10 cellular contexts compared by ENCODE assay signal in genomic region chr19:2428756-2429711, GRCh38. TPM values are rescaled to one million over a fixed set of nuclear protein-coding genes. Genes with fewer than 3 reads are reported as not detected.
A peak's percentile ranks its signal among the peaks of the same experiment; 100 is the strongest.
DNase-seq lines count a peak whose midpoint lies in the region; ATAC-seq, FAIRE-seq and TF ChIP-seq lines count a peak whose summit lies in the region.
"Had no signal": no experiment of that assay in that cellular context is flagged by ENCODE, and none has a peak within 500 bp of the region (broad histone marks: within the 10 kb centered on the region; RNA-seq: fewer than 3 reads in every experiment).

No MANE protein-coding gene starts in this region.

- H3K9me3 ChIP-seq in CD4-positive, CD25-positive, alpha-beta regulatory T cell (ENCODE audit: control insufficient read depth in 2 of 2, low read length in 2 of 2), result no peaks in the 10 kb centered on the region
- no peaks in the 10 kb centered on the region for H3K9me3 ChIP-seq in HEK293 (ENCODE audit: control insufficient read depth, insufficient read depth, low read depth, low read length)
- H3K9me3 ChIP-seq in H1 (ENCODE audit: insufficient read depth in 2 of 2, low read depth in 1 of 2, low read length in 1 of 2), result no peaks in the 10 kb centered on the region
- no peaks in the 10 kb centered on the region for H3K9me3 ChIP-seq in osteoblast (ENCODE audit: low read depth, low read length)
- H3K9me3 ChIP-seq: vagina had no signal

- H2BK15ac ChIP-seq in H1 (ENCODE audit: low read length), result no peak overlapping the region

- H3K79me1 ChIP-seq in H1 (ENCODE audit: low read depth, low read length), result peaks cover 13% of the 10 kb centered on the region

- no peak for TF ChIP-seq CTCF in HEK293 (tag by site-specific recombination; IDR thresholded peaks at IDR 0.05)
- no peak for TF ChIP-seq CTCF in H1 (IDR thresholded peaks at IDR 0.05; ENCODE audit: control extremely low read depth in 1 of 3, insufficient read depth in 1 of 3, low read depth in 1 of 3, low read length in 3 of 3)
- TF ChIP-seq CTCF in osteoblast (IDR thresholded peaks at IDR 0.05; ENCODE audit: extremely low read depth, low read depth, low read length), result no peak

- WGBS in H1 (ENCODE audit: extremely low coverage in 1 of 2, insufficient coverage in 1 of 2, insufficient read length in 1 of 2, insufficient replicate concordance in 2 of 2, low coverage in 1 of 2, low lambda C conversion rate in 2 of 2, missing lambda C conversion rate in 1 of 2), 2 experiments, result 88% methylated on average over 27 of the region's 37 CpGs; no CpG with 5 or more reads in 1 of the 2 experiments

- H3K56ac ChIP-seq in H1 (replicated peaks; ENCODE audit: insufficient read length, low read depth, low read length), result no peak overlapping the region

- no peak overlapping the region for H2BK120ac ChIP-seq in H1 (replicated peaks; ENCODE audit: low read depth, low read length)

- peak overlapping the region in 1 of 2 experiments; percentile 84; a peak in 1 of 4 replicates for H3K4me2 ChIP-seq in H1 (ENCODE audit: insufficient read depth in 1 of 2, low read depth in 2 of 2, low read length in 2 of 2)
- H3K4me2 ChIP-seq in osteoblast (ENCODE audit: insufficient read depth, low read length), result peak overlapping the region; percentile 96

- H2AK5ac ChIP-seq in H1 (ENCODE audit: low read depth, low read length), result no peak overlapping the region

- H3K9me3 Mint-ChIP-seq in CD4-positive, CD25-positive, alpha-beta regulatory T cell, result no peaks in the 10 kb centered on the region
- H3K9me3 Mint-ChIP-seq: central memory CD8-positive, alpha-beta T cell had no signal

- H3K4me1 Mint-ChIP-seq in CD4-positive, CD25-positive, alpha-beta regulatory T cell, result peaks cover 0 to 23% (median 7%) of the 10 kb centered on the region in 4 donors

- peaks cover 2 to 16% of the 10 kb centered on the region in 2 experiments; a peak in 3 of 4 replicates for H3K79me2 ChIP-seq in H1 (ENCODE audit: control insufficient read depth in 1 of 2, insufficient read depth in 2 of 2, low read length in 2 of 2)
- H3K79me2 ChIP-seq in osteoblast (ENCODE audit: insufficient read depth, low read length), result peaks cover 33% of the 10 kb centered on the region

- H3K4ac ChIP-seq in H1 (replicated peaks; ENCODE audit: insufficient read length, low read depth, low read length), result no peak overlapping the region

- no peak overlapping the region for H2BK20ac ChIP-seq in H1 (ENCODE audit: low read length)

- H3K4me3 Mint-ChIP-seq in CD4-positive, CD25-positive, alpha-beta regulatory T cell, result no peak overlapping the region

- H3K36me3 ChIP-seq in CD4-positive, CD25-positive, alpha-beta regulatory T cell (ENCODE audit: control insufficient read depth, insufficient read depth, low read length), result peaks cover 6% of the 10 kb centered on the region
- H3K36me3 ChIP-seq in HEK293 (ENCODE audit: control insufficient read depth in 2 of 2, insufficient read depth in 1 of 2, low read length in 2 of 2) (peaks cover 0 to 63% of the 10 kb centered on the region in 2 experiments; a peak in 2 of 3 replicates), H1 (ENCODE audit: control insufficient read depth in 2 of 4, insufficient read depth in 4 of 4, low read length in 3 of 4) (peaks cover 2 to 34% (median 19%) of the 10 kb centered on the region in 4 experiments; a peak in 7 of 8 replicates), osteoblast (ENCODE audit: insufficient read depth, low read length) (peaks cover 30% of the 10 kb centered on the region)

- H3K23ac ChIP-seq in H1 (ENCODE audit: insufficient read length), result no peak overlapping the region

- peak overlapping the region; percentile 84 for H4K8ac ChIP-seq in H1 (ENCODE audit: extremely low read depth, insufficient read depth, low read length)

- TF ChIP-seq RAD21 in H1 (IDR thresholded peaks at IDR 0.05 in 1 of 2, conservative IDR thresholded peaks at IDR 0.05 in 1 of 2; ENCODE audit: low read depth in 2 of 2, low read length in 2 of 2), result no peak

- 0 out of 2 replicates have a peak overlapping the region, but pooled peaks have one; percentile 100 for H2BK5ac ChIP-seq in H1 (ENCODE audit: low read depth, low read length)

- no peak overlapping the region for H2AFZ ChIP-seq in H1 (ENCODE audit: low read length)
- no peak overlapping the region for H2AFZ ChIP-seq in osteoblast (ENCODE audit: low read length)

- no peaks in the 10 kb centered on the region for H3K27me3 ChIP-seq in CD4-positive, CD25-positive, alpha-beta regulatory T cell (ENCODE audit: control insufficient read depth, insufficient read depth, low read length)
- H3K27me3 ChIP-seq in H1 (replicated peaks in 1 of 4; ENCODE audit: control insufficient read depth in 3 of 4, extremely low read depth in 1 of 4, insufficient read depth in 3 of 4, low read length in 3 of 4), result no peaks in the 10 kb centered on the region
- H3K27me3 ChIP-seq in osteoblast (ENCODE audit: insufficient read depth, low read length), result no peaks in the 10 kb centered on the region
- H3K27me3 ChIP-seq: vagina had no signal

- no peak for DNase-seq in CD4-positive, CD25-positive, alpha-beta regulatory T cell
- DNase-seq in H1 (ENCODE audit: low read depth in 1 of 2, low spot score in 2 of 2) (no peak), osteoblast (ENCODE audit: insufficient read length, low spot score, missing footprints) (no peak), NCI-H2107 (lab: John Stamatoyannopoulos, UW) (no peak), germinal center (ENCODE audit: low spot score) (no peak)

- H2BK12ac ChIP-seq in H1 (ENCODE audit: low read depth, low read length), result peak overlapping the region; percentile 6; the same call in 1 of the 2 replicates

- H3K27me3 Mint-ChIP-seq in CD4-positive, CD25-positive, alpha-beta regulatory T cell, result no peaks in the 10 kb centered on the region
- H3K27me3 Mint-ChIP-seq: central memory CD8-positive, alpha-beta T cell had no signal

- ATAC-seq in CD4-positive, CD25-positive, alpha-beta regulatory T cell (ENCODE audit: low read depth in 2 of 2), result no peak
- ATAC-seq in GM21381 (IDR thresholded peaks at IDR 0.05; ENCODE audit: unreplicated experiment), result no peak
- ATAC-seq in HG03354 (IDR thresholded peaks at IDR 0.05; ENCODE audit: poor library complexity, severe bottlenecking, unreplicated experiment), result no peak

- peaks cover 10 to 15% of the 10 kb centered on the region in 2 experiments for H4K20me1 ChIP-seq in H1 (replicated peaks in 1 of 2; ENCODE audit: control insufficient read depth in 1 of 2, insufficient read depth in 2 of 2, low read length in 2 of 2)
- peaks cover 21% of the 10 kb centered on the region for H4K20me1 ChIP-seq in osteoblast (ENCODE audit: insufficient read depth, low read length)

- no peak overlapping the region for H3K18ac ChIP-seq in H1 (ENCODE audit: extremely low read depth, low read length)

- no peak overlapping the region for H3K4me3 ChIP-seq in CD4-positive, CD25-positive, alpha-beta regulatory T cell (ENCODE audit: low read depth, low read length)
- no peak overlapping the region for H3K4me3 ChIP-seq in HEK293 (ENCODE audit: low read depth, low read length)
- peak overlapping the region in 2 of 4 experiments; percentile 85 to 93; a peak in 3 of 8 replicates for H3K4me3 ChIP-seq in H1 (ENCODE audit: extremely low read depth in 1 of 4, insufficient read depth in 2 of 4, low read depth in 3 of 4, low read length in 4 of 4)
- no peak overlapping the region for H3K4me3 ChIP-seq in osteoblast (ENCODE audit: insufficient read depth, low read length)

- H3K27ac ChIP-seq in CD4-positive, CD25-positive, alpha-beta regulatory T cell (ENCODE audit: insufficient read depth, low read length, poor library complexity, severe bottlenecking), result peak overlapping the region; percentile 94
- peak overlapping the region; percentile 86; the same call in 1 of the 2 replicates for H3K27ac ChIP-seq in HEK293 (ENCODE audit: extremely low read depth, low read depth, low read length)
- peak overlapping the region; percentile 99 for H3K27ac ChIP-seq in H1 (ENCODE audit: low read depth, low read length)
- H3K27ac ChIP-seq in osteoblast (ENCODE audit: low read depth, low read length), result peak overlapping the region; percentile 96

- TF ChIP-seq POLR2A in H1 (IDR thresholded peaks at IDR 0.05; ENCODE audit: control extremely low read depth in 1 of 2, low read depth in 2 of 2, low read length in 2 of 2), result no peak; a peak in 1 of 3 replicates

- TF ChIP-seq EP300 in H1 (IDR thresholded peaks at IDR 0.05; ENCODE audit: borderline replicate concordance in 1 of 2, low read depth in 2 of 2, low read length in 2 of 2), result no peak

- H3K9ac ChIP-seq in H1 (replicated peaks in 1 of 4; ENCODE audit: extremely low read depth in 1 of 4, low read depth in 3 of 4, low read length in 3 of 4), result peak overlapping the region in 2 of 4 experiments; percentile 98 to 99; a peak in 4 of 7 replicates

- no peaks in the 10 kb centered on the region for H3K36me3 Mint-ChIP-seq in CD4-positive, CD25-positive, alpha-beta regulatory T cell

- H4K5ac ChIP-seq in H1 (ENCODE audit: insufficient read length, low read depth, low read length), result no peak overlapping the region

- peaks cover 26% of the 10 kb centered on the region for H3K4me1 ChIP-seq in CD4-positive, CD25-positive, alpha-beta regulatory T cell (ENCODE audit: control insufficient read depth, insufficient read depth, low read length, poor library complexity, severe bottlenecking)
- 0 out of 2 replicates have a peak, but pooled peaks cover 6% of the 10 kb centered on the region for H3K4me1 ChIP-seq in HEK293 (ENCODE audit: control insufficient read depth, insufficient read depth, low read length)
- H3K4me1 ChIP-seq in H1 (replicated peaks in 1 of 4; ENCODE audit: control insufficient read depth in 3 of 4, insufficient read depth in 4 of 4, low read length in 3 of 4), result peaks cover 0 to 18% (median 13%) of the 10 kb centered on the region in 4 experiments; a peak in 5 of 7 replicates
- H3K4me1 ChIP-seq in osteoblast (ENCODE audit: insufficient read depth, low read length), result peaks cover 24% of the 10 kb centered on the region

- H3K27ac Mint-ChIP-seq in CD4-positive, CD25-positive, alpha-beta regulatory T cell, result no peak overlapping the region

- no peak for FAIRE-seq in H1 (lab: Jason Lieb, UNC)

- CTCF ChIA-PET in HEK293 (lab: Yijun Ruan, JAX), result interaction anchor here (0.7 to 1.2 kb wide), 3 partner anchors 39 to 1387 kb away, joined by 3 read pairs; no protein-coding TSS in a partner anchor
- CTCF ChIA-PET in H1 (lab: Charles Lee; ENCODE audit: partially characterized antibody), result interaction anchor here (0.6 to 1.6 kb wide), 8 partner anchors 10 to 483 kb away, joined by 3 to 5 read pairs (median 4); no protein-coding TSS in a partner anchor

- H3K14ac ChIP-seq in H1 (ENCODE audit: insufficient read length), result no peak overlapping the region

- POLR2A ChIA-PET in HEK293 (lab: Yijun Ruan, JAX), result interaction anchor here (0.6 to 4.0 kb wide), 5 partner anchors 8 to 607 kb away, joined by 4 to 68 read pairs (median 9); partner anchors contain the start of genes GADD45B and LMNB2
- POLR2A ChIA-PET in H1 (lab: Charles Lee; ENCODE audit: partially characterized antibody), result interaction anchor here (0.6 to 8.2 kb wide), 12 partner anchors 9 to 1647 kb away, joined by 3 to 84 read pairs (median 6); partner anchors contain the start of genes GADD45B and LMNB2

- H3K23me2 ChIP-seq in H1 (ENCODE audit: low read depth, low read length), result peaks cover 13% of the 10 kb centered on the region; the same call in 1 of the 2 replicates

- H4K91ac ChIP-seq in H1 (replicated peaks; ENCODE audit: insufficient read length, low read length), result no peak overlapping the region

RNA-seq across cellular contexts. Expression of gene TIMM13, which starts 1.6 kb away (rescaled TPM):
- total RNA-seq in CD4-positive, CD25-positive, alpha-beta regulatory T cell, result 24.6 TPM
- polyA plus RNA-seq in CD4-positive, CD25-positive, alpha-beta regulatory T cell, result 10 to 100 TPM; 49.7 to 62.5 (median 59.4) TPM
- total RNA-seq in H1 (2021; fragmentation: NEBNext Ultra II Directional; extraction: Animal tissue kit (Norgen Biotek cat#: 25700)), result 275 and 277 TPM in 2 replicates
- 270 and 410 TPM in 2 replicates for polyA plus RNA-seq in H1 (2011; rRNA removed)
- 254 TPM for polyA plus RNA-seq in H1 (2011; cell fraction: cytosol; rRNA removed)
- 186 TPM for polyA plus RNA-seq in H1 (2011; cell fraction: nucleus; rRNA removed)
- polyA plus RNA-seq in H1 (2012, experiment 1 of 2), result 148 to 224 TPM (median 214 TPM) in 4 replicates
- polyA plus RNA-seq in H1 (2012, experiment 2 of 2), result 148 TPM
- 160 TPM for polyA plus RNA-seq in H1 (2013, experiment 1 of 2)
- polyA plus RNA-seq in H1 (2013, experiment 2 of 2), result 179 TPM
- 17.5 and 28.6 TPM in 2 replicates for polyA minus RNA-seq in H1 (2011; rRNA and poly(A)+ RNA removed)
- polyA minus RNA-seq in H1 (2011; cell fraction: cytosol; rRNA and poly(A)+ RNA removed), result 87.3 TPM
- 60.6 TPM for polyA minus RNA-seq in H1 (2011; cell fraction: nucleus; rRNA and poly(A)+ RNA removed)
- 27.7 and 27.9 TPM in 2 replicates for total RNA-seq in osteoblast

RNA-seq across cellular contexts. Expression of gene LMNB2, which starts 27.7 kb away (rescaled TPM):
- total RNA-seq in CD4-positive, CD25-positive, alpha-beta regulatory T cell, result 16.0 TPM
- 1 to 10 TPM; 3.8 to 7.5 (median 4.8) TPM for polyA plus RNA-seq in CD4-positive, CD25-positive, alpha-beta regulatory T cell
- total RNA-seq in H1 (2021; fragmentation: NEBNext Ultra II Directional; extraction: Animal tissue kit (Norgen Biotek cat#: 25700)), result 177 and 179 TPM in 2 replicates
- polyA plus RNA-seq in H1 (2011; rRNA removed), result 287 and 360 TPM in 2 replicates
- 196 TPM for polyA plus RNA-seq in H1 (2011; cell fraction: cytosol; rRNA removed)
- 187 TPM for polyA plus RNA-seq in H1 (2011; cell fraction: nucleus; rRNA removed)
- 154 to 165 TPM (median 162 TPM) in 4 replicates for polyA plus RNA-seq in H1 (2012, experiment 1 of 2)
- polyA plus RNA-seq in H1 (2012, experiment 2 of 2), result 174 TPM
- 97.9 TPM for polyA plus RNA-seq in H1 (2013, experiment 1 of 2)
- polyA plus RNA-seq in H1 (2013, experiment 2 of 2), result 98.3 TPM
- 105 and 122 TPM in 2 replicates for polyA minus RNA-seq in H1 (2011; rRNA and poly(A)+ RNA removed)
- polyA minus RNA-seq in H1 (2011; cell fraction: cytosol; rRNA and poly(A)+ RNA removed), result 69.9 TPM
- polyA minus RNA-seq in H1 (2011; cell fraction: nucleus; rRNA and poly(A)+ RNA removed), result 36.0 TPM
- 24.2 and 24.6 TPM in 2 replicates for total RNA-seq in osteoblast

RNA-seq across cellular contexts. Expression of gene GADD45B, which starts 46.9 kb away (rescaled TPM):
- total RNA-seq in CD4-positive, CD25-positive, alpha-beta regulatory T cell, result 191 TPM
- polyA plus RNA-seq in CD4-positive, CD25-positive, alpha-beta regulatory T cell, result 10 to 100 TPM; 53.4 to 70.2 (median 63.3) TPM
- total RNA-seq in H1 (2021; fragmentation: NEBNext Ultra II Directional; extraction: Animal tissue kit (Norgen Biotek cat#: 25700)), result 11.0 and 11.4 TPM in 2 replicates
- 7.4 and 12.1 TPM in 2 replicates for polyA plus RNA-seq in H1 (2011; rRNA removed)
- polyA plus RNA-seq in H1 (2011; cell fraction: cytosol; rRNA removed), result 12.6 TPM
- polyA plus RNA-seq in H1 (2011; cell fraction: nucleus; rRNA removed), result 18.4 TPM
- polyA plus RNA-seq in H1 (2012, experiment 1 of 2), result 4.8 to 6.5 TPM (median 5.8 TPM) in 4 replicates
- polyA plus RNA-seq in H1 (2012, experiment 2 of 2), result 5.3 TPM
- polyA plus RNA-seq in H1 (2013, experiment 1 of 2), result 7.8 TPM
- 8.5 TPM for polyA plus RNA-seq in H1 (2013, experiment 2 of 2)
- polyA minus RNA-seq in H1 (2011; rRNA and poly(A)+ RNA removed), result 7.5 and 8.3 TPM in 2 replicates
- 13.9 TPM for polyA minus RNA-seq in H1 (2011; cell fraction: cytosol; rRNA and poly(A)+ RNA removed)
- polyA minus RNA-seq in H1 (2011; cell fraction: nucleus; rRNA and poly(A)+ RNA removed), result 47.7 TPM
- 41.8 and 46.3 TPM in 2 replicates for total RNA-seq in osteoblast
